ENCODE assay signal across 23 cellular contexts in the genomic region with DNA sequence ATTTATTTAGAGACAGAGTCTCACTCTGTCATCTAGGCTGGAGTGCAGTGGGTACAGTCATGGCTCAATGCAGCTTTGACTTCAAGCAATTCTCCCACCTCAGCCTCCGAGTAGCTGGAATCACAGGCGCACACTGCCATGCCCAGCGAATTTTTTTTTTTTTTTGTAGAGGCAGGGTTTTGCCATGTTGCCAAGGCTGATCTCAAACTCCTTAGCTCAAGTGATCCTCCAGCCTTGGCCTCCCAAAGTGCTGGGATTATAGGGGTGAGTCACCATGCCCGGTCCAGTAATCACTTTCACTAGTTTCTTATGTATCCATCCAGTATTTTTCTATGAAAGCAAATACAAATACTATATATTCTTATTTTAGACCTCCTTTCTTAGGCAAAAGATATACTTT. TPM values are rescaled to one million over a fixed set of nuclear protein-coding genes. Genes with fewer than 3 reads are reported as not detected.
DNase-seq lines count a peak whose midpoint lies in the region; ATAC-seq, FAIRE-seq and TF ChIP-seq lines count a peak whose summit lies in the region.
"Had no signal": no experiment of that assay in that cellular context is flagged by ENCODE, and none has a peak within 500 bp of the region (broad histone marks: within the 10 kb centered on the region; RNA-seq: fewer than 3 reads in every experiment).

No MANE protein-coding gene starts in this region.

- DNase-seq in A549 (ENCODE audit: low read depth in 1 of 2, low spot score in 1 of 2) (no peak), coronary artery (ENCODE audit: low spot score) (no peak), superior temporal gyrus (ENCODE audit: extremely low spot score) (no peak), immature natural killer cell (no peak)
- DNase-seq: activated B cell treated with CpG ODN at 0.5 μM for 24 hours; activated CD8-positive, alpha-beta T cell treated with anti-CD3 and anti-CD28 coated beads for 36 hours; activated naive CD4-positive, alpha-beta T cell treated with Interleukin-2 at 50 U/mL for 16 hours; activated T-cell treated with anti-CD3 and anti-CD28 coated beads, Interleukin-2, amount 50 U/mL, for 1 hour; amygdala; central memory CD4-positive, alpha-beta T cell; NCI-H1417; NCI-H524; SK-N-SH; stimulated activated CD4-positive, alpha-beta T cell treated with anti-CD3 and anti-CD28 coated beads, Interleukin-12 subunit alpha, Interleukin-12 subunit beta, amount 100 ng/mL, for 4 hours had no signal

- peaks cover 3% of the 10 kb centered on the region; the same call in 1 of the 3 replicates for H3K9me3 ChIP-seq in A549
- H3K9me3 ChIP-seq in HEK293 (ENCODE audit: control insufficient read depth, insufficient read depth, low read depth, low read length): no peaks in the 10 kb centered on the region
- H3K9me3 ChIP-seq: prostate gland had no signal

- CTCF ChIA-PET in A549 (lab: Yijun Ruan, JAX): no interaction called here
- CTCF ChIA-PET in HEK293 (lab: Yijun Ruan, JAX): no interaction called here

- no peak overlapping the region for H3K27ac Mint-ChIP-seq in immature natural killer cell
- H3K27ac Mint-ChIP-seq: activated B cell treated with CpG ODN at 0.5 μM for 24 hours; activated CD8-positive, alpha-beta T cell treated with anti-CD3 and anti-CD28 coated beads for 36 hours; neural progenitor cell; T-helper 2 cell treated with Interferon-gamma antibody and Interleukin-4, amounts not matched to agents 5 μg/mL and 100 μg/mL, for 36 hours had no signal

- TF ChIP-seq RAD21 in A549 (conservative IDR thresholded peaks at IDR 0.05 in 1 of 2, IDR thresholded peaks at IDR 0.05 in 1 of 2): no peak

- 60% methylated on average over 4 of the region's 4 CpGs for WGBS in A549 (ENCODE audit: missing lambda C conversion rate)

- H3K4me3 ChIP-seq in A549: no peak overlapping the region
- H3K4me3 ChIP-seq in HEK293 (ENCODE audit: low read depth, low read length): no peak overlapping the region
- no peak overlapping the region for H3K4me3 ChIP-seq in coronary artery
- no peak overlapping the region for H3K4me3 ChIP-seq in rectal smooth muscle tissue (ENCODE audit: low read length)
- H3K4me3 ChIP-seq: neural progenitor cell, prostate gland had no signal

- no peak for TF ChIP-seq POLR2A in A549 (IDR thresholded peaks at IDR 0.05; ENCODE audit: low read length)

- no peaks in the 10 kb centered on the region for H3K27me3 ChIP-seq in rectal smooth muscle tissue (ENCODE audit: control insufficient read depth, insufficient read depth, low read length)
- H3K27me3 ChIP-seq: neural progenitor cell had no signal

- H3K27ac ChIP-seq in A549 (no peak overlapping the region), HEK293 (ENCODE audit: extremely low read depth, low read depth, low read length) (no peak overlapping the region), coronary artery (peak overlapping the region; percentile 80 to 87), rectal smooth muscle tissue (ENCODE audit: low read depth, low read length) (peak overlapping the region; percentile 54)
- H3K27ac ChIP-seq: neural progenitor cell had no signal

- POLR2A ChIA-PET in A549 (lab: Yijun Ruan, JAX): no interaction called here
- POLR2A ChIA-PET in HEK293 (lab: Yijun Ruan, JAX): no interaction called here

- H3K36me3 Mint-ChIP-seq in immature natural killer cell: peaks cover 0 to 7% (median 0%) of the 10 kb centered on the region in 3 donors
- H3K36me3 Mint-ChIP-seq: neural progenitor cell had no signal

- no peaks in the 10 kb centered on the region for H3K36me3 ChIP-seq in HEK293 (ENCODE audit: control insufficient read depth in 2 of 2, insufficient read depth in 1 of 2, low read length in 2 of 2)
- H3K36me3 ChIP-seq in rectal smooth muscle tissue (ENCODE audit: control insufficient read depth, insufficient read depth, low read length): peaks cover 6% of the 10 kb centered on the region
- H3K36me3 ChIP-seq: neural progenitor cell had no signal

- H3K9me3 Mint-ChIP-seq in immature natural killer cell: peaks cover 0 to 17% (median 9%) of the 10 kb centered on the region in 6 donors

- peaks cover 3 to 23% (median 11%) of the 10 kb centered on the region in 3 donors for H3K27me3 Mint-ChIP-seq in immature natural killer cell (ENCODE audit: low read depth in 3 of 3)

- no peak for TF ChIP-seq CTCF in A549 (IDR thresholded peaks at IDR 0.05)
- no peak for TF ChIP-seq CTCF in HEK293 (tag by site-specific recombination; IDR thresholded peaks at IDR 0.05)
- no peak for TF ChIP-seq CTCF in coronary artery (IDR thresholded peaks at IDR 0.05)

- ATAC-seq in A549: no peak
- ATAC-seq in GM21367 (IDR thresholded peaks at IDR 0.05; ENCODE audit: unreplicated experiment): no peak
- ATAC-seq in SK-N-SH treated with all-trans-retinoic acid at 6 μM for 48 hours: no peak
- ATAC-seq: activated CD8-positive, alpha-beta T cell treated with anti-CD3 and anti-CD28 coated beads for 36 hours had no signal

- no peak overlapping the region for H3K4me3 Mint-ChIP-seq in immature natural killer cell
- H3K4me3 Mint-ChIP-seq: activated B cell treated with CpG ODN at 0.5 μM for 24 hours; activated CD8-positive, alpha-beta T cell treated with anti-CD3 and anti-CD28 coated beads for 36 hours; CD14-positive monocyte; neural progenitor cell; T-helper 2 cell treated with Interferon-gamma antibody and Interleukin-4, amounts not matched to agents 5 μg/mL and 100 μg/mL, for 36 hours had no signal

- H3K4me2 ChIP-seq in A549: no peak overlapping the region
- H3K4me2 ChIP-seq: neural progenitor cell, SK-N-SH had no signal

- FAIRE-seq in A549 (lab: Jason Lieb, UNC): no peak

- TF ChIP-seq EP300 in A549 (IDR thresholded peaks at IDR 0.05): no peak

- H3K4me1 ChIP-seq in A549: peaks cover 3% of the 10 kb centered on the region; the same call in 1 of the 3 replicates
- peaks cover 14% of the 10 kb centered on the region for H3K4me1 ChIP-seq in HEK293 (ENCODE audit: control insufficient read depth, insufficient read depth, low read length)
- peaks cover 14% of the 10 kb centered on the region for H3K4me1 ChIP-seq in rectal smooth muscle tissue (ENCODE audit: control insufficient read depth, insufficient read depth, low read length)
- H3K4me1 ChIP-seq: prostate gland had no signal

- peaks cover 0 to under 1% of the 10 kb centered on the region in 2 donors for H3K4me1 Mint-ChIP-seq in immature natural killer cell

- no peak overlapping the region for H3K9ac ChIP-seq in rectal smooth muscle tissue (ENCODE audit: low read length)
- H3K9ac ChIP-seq: neural progenitor cell, SK-N-SH had no signal

TF ChIP-seq in A549, 52 proteins besides CTCF, POLR2A, EP300 and RAD21:
- TF ChIP-seq HOXA7 (CRISPR knock-in tag; IDR thresholded peaks at IDR 0.05): no peak
- no peak for TF ChIP-seq CBX2 (IDR thresholded peaks at IDR 0.05; ENCODE audit: borderline replicate concordance, low read depth)
- no peak for TF ChIP-seq FOSL2 (IDR thresholded peaks at IDR 0.05)
- TF ChIP-seq FOSL2 (CRISPR knock-in tag; IDR thresholded peaks at IDR 0.05): 0 out of 2 replicates have a peak, but pooled peaks have one; percentile 18

TF ChIP-seq in HEK293, 187 proteins besides CTCF, POLR2A, EP300 and RAD21 (continues in another document):
- TF ChIP-seq, protein P1, sequence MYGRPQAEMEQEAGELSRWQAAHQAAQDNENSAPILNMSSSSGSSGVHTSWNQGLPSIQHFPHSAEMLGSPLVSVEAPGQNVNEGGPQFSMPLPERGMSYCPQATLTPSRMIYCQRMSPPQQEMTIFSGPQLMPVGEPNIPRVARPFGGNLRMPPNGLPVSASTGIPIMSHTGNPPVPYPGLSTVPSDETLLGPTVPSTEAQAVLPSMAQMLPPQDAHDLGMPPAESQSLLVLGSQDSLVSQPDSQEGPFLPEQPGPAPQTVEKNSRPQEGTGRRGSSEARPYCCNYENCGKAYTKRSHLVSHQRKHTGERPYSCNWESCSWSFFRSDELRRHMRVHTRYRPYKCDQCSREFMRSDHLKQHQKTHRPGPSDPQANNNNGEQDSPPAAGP (tag by site-specific recombination; IDR thresholded peaks at IDR 0.05): 0 out of 2 replicates have a peak, but pooled peaks have one; percentile 38
- no peak for TF ChIP-seq ZNF184 (tag by site-specific recombination; IDR thresholded peaks at IDR 0.05)
- TF ChIP-seq WT1 (tag by site-specific recombination; IDR thresholded peaks at IDR 0.05): peak; percentile 17; the same call in 1 of the 2 replicates

TF ChIP-seq in SK-N-SH treated with all-trans-retinoic acid at 6 μM for 48 hours, 23 proteins besides CTCF, POLR2A, EP300 and RAD21:
- no peak for TF ChIP-seq BACH2 (CRISPR knock-in tag; IDR thresholded peaks at IDR 0.05; ENCODE audit: borderline replicate concordance)

RNA-seq across cellular contexts. Expression of a gene that starts 24.0 kb away (rescaled TPM):
- polyA plus RNA-seq in A549 (2011; rRNA removed) (not detected in 2 replicates), A549 (2017; fragmentation: RNase III; extraction: RNeasy Plus Mini Kit Qiagen cat#74134 plus additional on column Dnase treatment) (not detected in 3 replicates), immature natural killer cell (not detected)
- not detected in 2 replicates for polyA plus RNA-seq in A549 (2012; cell fraction: cytosol; rRNA removed)
- polyA plus RNA-seq in A549 (2012; cell fraction: nucleus; rRNA removed): not detected in 2 replicates
- polyA minus RNA-seq in A549 (2011; rRNA and poly(A)+ RNA removed): not detected in 2 replicates
- polyA plus RNA-seq: AG04450, CD14-positive monocyte, SK-N-SH had no signal

RNA-seq across cellular contexts. Expression of a gene that starts 25.7 kb away (rescaled TPM):
- polyA plus RNA-seq in A549 (2011; rRNA removed): 0.13 and 0.20 TPM in 2 replicates
- polyA plus RNA-seq in A549 (2012; cell fraction: cytosol; rRNA removed): 0.08 and 0.16 TPM in 2 replicates
- polyA plus RNA-seq in A549 (2012; cell fraction: nucleus; rRNA removed): 0.43 and 0.53 TPM in 2 replicates
- polyA plus RNA-seq in A549 (2017; fragmentation: RNase III; extraction: RNeasy Plus Mini Kit Qiagen cat#74134 plus additional on column Dnase treatment): 0.10 to 0.14 TPM (median 0.11 TPM) in 3 replicates
- 0.24 TPM in 1 of 2 replicates, not detected in the other for polyA minus RNA-seq in A549 (2011; rRNA and poly(A)+ RNA removed)
- under 1 TPM in 2 of 3 donors, not detected in 1; 0.34 to 0.60 TPM for polyA plus RNA-seq in immature natural killer cell

RNA-seq across cellular contexts. Expression of a gene that starts 52.0 kb away (rescaled TPM):
- polyA plus RNA-seq in A549 (2011; rRNA removed) (0.05 and 0.06 TPM in 2 replicates), A549 (2017; fragmentation: RNase III; extraction: RNeasy Plus Mini Kit Qiagen cat#74134 plus additional on column Dnase treatment) (0.08 to 0.28 TPM (median 0.10 TPM) in 3 replicates), immature natural killer cell (under 1 TPM in 1 of 3 donors, not detected in 2; 0.22 TPM)
- polyA plus RNA-seq in A549 (2012; cell fraction: cytosol; rRNA removed): 0.15 and 0.44 TPM in 2 replicates
- polyA plus RNA-seq in A549 (2012; cell fraction: nucleus; rRNA removed): 0.05 and 0.40 TPM in 2 replicates
- polyA minus RNA-seq in A549 (2011; rRNA and poly(A)+ RNA removed): not detected in 2 replicates
- polyA plus RNA-seq: AG04450 had no signal

Comparison
In these comparisons a context has a peak if more than half of its experiments do, and no peak if none do; other contexts are left out.
1. H3K27ac ChIP-seq: peak in coronary artery (2 of 2) and rectal smooth muscle tissue (single experiment); none in A549 (0 of 2) and HEK293 (single experiment).